Comparison of ENCODE assay signal across 1 cellular context in genomic region chr2:179260224-179260623, GRCh38.
TF ChIP-seq lines count a peak whose summit lies in the region.

No MANE protein-coding gene starts in this region.

TF ChIP-seq in HepG2, 621 proteins besides CTCF, POLR2A, EP300 and RAD21:
- TF ChIP-seq EEA1 (CRISPR knock-in tag; IDR thresholded peaks at IDR 0.05; ENCODE audit: borderline replicate concordance) (no peak), BCL6 (CRISPR knock-in tag; IDR thresholded peaks at IDR 0.05) (0 out of 2 replicates have a peak, but pooled peaks have one; percentile 25), ZNF362 (CRISPR knock-in tag; IDR thresholded peaks at IDR 0.05; ENCODE audit: borderline replicate concordance) (peak; percentile 66; the same call in 1 of the 2 replicates), HOMEZ (CRISPR knock-in tag; IDR thresholded peaks at IDR 0.05; ENCODE audit: low read depth) (peak; percentile 28; the same call in 1 of the 2 replicates), ZNF33A (CRISPR knock-in tag; IDR thresholded peaks at IDR 0.05; ENCODE audit: borderline replicate concordance) (0 out of 2 replicates have a peak, but pooled peaks have one; percentile 39), ZNF414 (CRISPR knock-in tag; IDR thresholded peaks at IDR 0.05) (no peak), NFYB (CRISPR knock-in tag; IDR thresholded peaks at IDR 0.05) (no peak), ZNF816 (CRISPR knock-in tag; IDR thresholded peaks at IDR 0.05; ENCODE audit: borderline replicate concordance) (0 out of 2 replicates have a peak, but pooled peaks have one; percentile 20), NFKBIZ (CRISPR knock-in tag; IDR thresholded peaks at IDR 0.05) (no peak), HOXA3 (CRISPR knock-in tag; IDR thresholded peaks at IDR 0.05) (no peak), GZF1 (CRISPR knock-in tag; IDR thresholded peaks at IDR 0.05) (no peak), ZNF121 (CRISPR knock-in tag; IDR thresholded peaks at IDR 0.05) (peak; percentile 91), HMGXB4 (CRISPR knock-in tag; IDR thresholded peaks at IDR 0.05; ENCODE audit: borderline replicate concordance in 1 of 2, low read depth in 1 of 2) (no peak), ZNF556 (CRISPR knock-in tag; IDR thresholded peaks at IDR 0.05; ENCODE audit: borderline replicate concordance) (no peak), REST (IDR thresholded peaks at IDR 0.05; ENCODE audit: borderline replicate concordance in 1 of 2, low read depth in 1 of 2, low read length in 2 of 2) (no peak), NR2C2 (CRISPR knock-in tag; IDR thresholded peaks at IDR 0.05; ENCODE audit: borderline replicate concordance) (no peak)
